ENCODE assay signal across 8 cellular contexts in the genomic region with DNA sequence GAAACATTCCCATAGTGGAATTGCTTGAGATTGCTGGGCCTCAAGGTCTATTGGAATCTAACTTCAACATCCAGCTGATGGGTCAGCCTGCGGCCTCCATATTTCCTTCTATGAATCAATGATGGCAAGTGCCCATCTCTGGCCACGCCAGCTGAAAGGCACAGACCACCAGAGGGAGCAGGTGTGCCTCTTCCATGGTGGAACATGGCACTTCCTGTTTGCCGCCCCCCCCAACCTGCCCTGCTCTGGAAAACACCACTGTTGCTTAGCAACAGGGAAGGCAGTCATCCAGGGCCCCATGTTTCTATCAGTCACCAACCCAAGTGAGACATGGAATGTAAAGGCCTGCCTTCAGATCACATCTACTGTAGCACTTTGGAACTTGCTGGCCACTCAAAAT. TPM values are rescaled to one million over a fixed set of nuclear protein-coding genes. Genes with fewer than 3 reads are reported as not detected.
A peak's percentile ranks its signal among the peaks of the same experiment; 100 is the strongest.
DNase-seq lines count a peak whose midpoint lies in the region; ATAC-seq and TF ChIP-seq lines count a peak whose summit lies in the region.

No MANE protein-coding gene starts in this region.

- H3K36me3 ChIP-seq in tibial artery, result no peaks in the 10 kb centered on the region

- no peaks in the 10 kb centered on the region for H3K4me1 ChIP-seq in tibial artery

- ATAC-seq in stimulated activated effector memory CD8-positive, alpha-beta T cell treated with anti-CD3 and anti-CD28 coated beads, Interleukin-12 subunit alpha, Interleukin-12 subunit beta, amount 100 ng/mL, for 72 hours, result peak; percentile 69

- H3K36me3 Mint-ChIP-seq in stimulated activated effector memory CD8-positive, alpha-beta T cell treated with anti-CD3 and anti-CD28 coated beads, Interleukin-12 subunit alpha, Interleukin-12 subunit beta, amount 100 ng/mL, for 72 hours, result no peaks in the 10 kb centered on the region

- H3K27ac Mint-ChIP-seq in stimulated activated effector memory CD8-positive, alpha-beta T cell treated with anti-CD3 and anti-CD28 coated beads, Interleukin-12 subunit alpha, Interleukin-12 subunit beta, amount 100 ng/mL, for 72 hours, result no peak overlapping the region

- H3K4me3 ChIP-seq in WI38 (ENCODE audit: low read depth, low read length), result no peak overlapping the region
- no peak overlapping the region for H3K4me3 ChIP-seq in tibial artery

- no peaks in the 10 kb centered on the region for H3K9me3 Mint-ChIP-seq in stimulated activated effector memory CD8-positive, alpha-beta T cell treated with anti-CD3 and anti-CD28 coated beads, Interleukin-12 subunit alpha, Interleukin-12 subunit beta, amount 100 ng/mL, for 72 hours

- no peaks in the 10 kb centered on the region for H3K9me3 ChIP-seq in tibial artery

- intact Hi-C loops in tibial artery (cut with DNase I; ENCODE audit: low total_unique reads), result no loop called here

- 0 out of 2 replicates have a peak, but pooled peaks have one; percentile 6 for TF ChIP-seq CTCF in WI38 (IDR thresholded peaks at IDR 0.05; ENCODE audit: low read depth, low read length)
- TF ChIP-seq CTCF in tibial artery (IDR thresholded peaks at IDR 0.05), result no peak

- no peak overlapping the region for H3K4me3 Mint-ChIP-seq in stimulated activated effector memory CD8-positive, alpha-beta T cell treated with anti-CD3 and anti-CD28 coated beads, Interleukin-12 subunit alpha, Interleukin-12 subunit beta, amount 100 ng/mL, for 72 hours

- no peak overlapping the region for H3K27ac ChIP-seq in tibial artery

- no peaks in the 10 kb centered on the region for H3K4me1 Mint-ChIP-seq in stimulated activated effector memory CD8-positive, alpha-beta T cell treated with anti-CD3 and anti-CD28 coated beads, Interleukin-12 subunit alpha, Interleukin-12 subunit beta, amount 100 ng/mL, for 72 hours

- no peaks in the 10 kb centered on the region for H3K27me3 ChIP-seq in tibial artery

- DNase-seq in CMK (ENCODE audit: low read depth) (peak; percentile 38), GOT3 (lab: John Stamatoyannopoulos, UW) (peak; percentile 4), NCI-H2029 treated with DMSO at 0.1 percent for 48 hours (lab: John Stamatoyannopoulos, UW) (peak; percentile 22), dermis blood vessel endothelial cell (peak; percentile 65), lung microvascular endothelial cell (ENCODE audit: low read depth in 2 of 2) (peak; percentile 52 to 89), tibial artery (no peak)
- DNase-seq in stimulated activated effector memory CD8-positive, alpha-beta T cell treated with anti-CD3 and anti-CD28 coated beads, Interleukin-12 subunit alpha, Interleukin-12 subunit beta, amount 100 ng/mL, for 72 hours (ENCODE audit: low spot score in 2 of 2), result peak in 1 of 2 donors; percentile 1

RNA-seq across cellular contexts. Expression of a gene that starts 11.6 kb away (rescaled TPM):
- total RNA-seq in dermis blood vessel endothelial cell (not detected in 2 replicates), lung microvascular endothelial cell (not detected in 2 replicates)

RNA-seq across cellular contexts. Expression of a gene that starts 38.6 kb away (rescaled TPM):
- total RNA-seq in dermis blood vessel endothelial cell, result 2.7 and 3.7 TPM in 2 replicates
- total RNA-seq in lung microvascular endothelial cell, result 2.2 and 2.6 TPM in 2 replicates

Comparison
In these comparisons a context has a peak if more than half of its experiments do, and no peak if none do; other contexts are left out.
1. DNase-seq: peak in CMK (single experiment), GOT3 (single experiment), NCI-H2029 treated with DMSO at 0.1 percent for 48 hours (single experiment), dermis blood vessel endothelial cell (single experiment) and lung microvascular endothelial cell (2 of 2); none in tibial artery (0 of 2).